In genomic region chr2:241953324-241953851, GRCh38 we compare ENCODE assay signal across 25 cellular contexts.
DNase-seq lines count a peak whose midpoint lies in the region; ATAC-seq, FAIRE-seq and TF ChIP-seq lines count a peak whose summit lies in the region.
"Had no signal": no experiment of that assay in that cellular context is flagged by ENCODE, and none has a peak within 500 bp of the region (broad histone marks: within the 10 kb centered on the region; RNA-seq: fewer than 3 reads in every experiment).

No MANE protein-coding gene starts in this region.

- no peak for ATAC-seq in GM21515 (IDR thresholded peaks at IDR 0.05; ENCODE audit: unreplicated experiment)
- ATAC-seq in GM21825 (IDR thresholded peaks at IDR 0.05; ENCODE audit: unreplicated experiment): no peak
- ATAC-seq: A549, GM12878 had no signal

- TF ChIP-seq CTCF in Peyer's patch (IDR thresholded peaks at IDR 0.05): no peak

- DNase-seq in activated effector memory CD4-positive, alpha-beta T cell treated with anti-CD3 and anti-CD28 coated beads, Interleukin-2, amount 50 U/mL, for 16 hours: peak; percentile 51
- no peak for DNase-seq in activated effector memory CD4-positive, alpha-beta T cell treated with Interleukin-2 at 50 U/mL for 16 hours
- DNase-seq in Peyer's patch: peak in 2 of 3 donors; percentile 30 to 43
- peak; percentile 76 for DNase-seq in mesenteric fat pad (ENCODE audit: low spot score)
- peak; percentile 76 for DNase-seq in posterior vena cava (ENCODE audit: low spot score)
- DNase-seq in HTR-8/SVneo (ENCODE audit: insufficient read length, low spot score): no peak
- DNase-seq: 8988T; ACHN; AML-193; BE2C; CD4-positive, alpha-beta T cell; DMS 273 treated with DMSO at 0.1 percent for 48 hours; DMS79; EL; GDM1; GOT3; HCEC 1CT had no signal

- peaks cover 0 to 8% (median 2%) of the 10 kb centered on the region in 4 donors for H3K4me1 ChIP-seq in Peyer's patch
- H3K4me1 ChIP-seq: A549, BE2C had no signal

- FAIRE-seq in HTR-8/SVneo (lab: Jason Lieb, UNC): no peak
- FAIRE-seq: A549, D721Med, GM12878, GM19239, H54 had no signal

- H3K27ac ChIP-seq in Peyer's patch: no peak overlapping the region
- H3K27ac ChIP-seq: A549; BLaER1 treated with 17β-estradiol and CSF1 and Interleukin-3, amounts not matched to agents 10 nM and 100 nM had no signal

- H3K36me3 ChIP-seq in Peyer's patch: no peaks in the 10 kb centered on the region
- H3K36me3 ChIP-seq: BE2C had no signal

- no peak for TF ChIP-seq POLR2A in Peyer's patch (IDR thresholded peaks at IDR 0.05)

- H3K4me3 ChIP-seq in Peyer's patch: no peak overlapping the region
- H3K4me3 ChIP-seq: A549; BLaER1 treated with 17β-estradiol and CSF1 and Interleukin-3, amounts not matched to agents 10 nM and 100 nM; GM12878 had no signal

- no peaks in the 10 kb centered on the region for H3K27me3 ChIP-seq in Peyer's patch
- H3K27me3 ChIP-seq: BLaER1 treated with 17β-estradiol and CSF1 and Interleukin-3, amounts not matched to agents 10 nM and 100 nM had no signal

- H3K9me3 ChIP-seq in Peyer's patch: no peaks in the 10 kb centered on the region
- H3K9me3 ChIP-seq: A549, BE2C had no signal

- intact Hi-C loops in posterior vena cava (cut with DNase I): no loop called here

Comparison
In these comparisons a context has a peak if more than half of its experiments do, and no peak if none do; other contexts are left out.
1. DNase-seq: peak in activated effector memory CD4-positive, alpha-beta T cell treated with anti-CD3 and anti-CD28 coated beads, Interleukin-2, amount 50 U/mL, for 16 hours (single experiment), Peyer's patch (2 of 3), mesenteric fat pad (single experiment) and posterior vena cava (single experiment); none in activated effector memory CD4-positive, alpha-beta T cell treated with Interleukin-2 at 50 U/mL for 16 hours (single experiment) and HTR-8/SVneo (single experiment).